Comparison of ENCODE assay signal across 1 cellular context in genomic region chr7:159211540-159212182, GRCh38.
TF ChIP-seq lines count a peak whose summit lies in the region.

No MANE protein-coding gene starts in this region.

TF ChIP-seq in K562, 482 proteins besides CTCF, POLR2A, EP300 and RAD21 (continued from another document):
- no peak for TF ChIP-seq SFPQ (IDR thresholded peaks at IDR 0.05; ENCODE audit: low read depth, low read length)
